ENCODE assay signal across 12 cellular contexts in the genomic region with DNA sequence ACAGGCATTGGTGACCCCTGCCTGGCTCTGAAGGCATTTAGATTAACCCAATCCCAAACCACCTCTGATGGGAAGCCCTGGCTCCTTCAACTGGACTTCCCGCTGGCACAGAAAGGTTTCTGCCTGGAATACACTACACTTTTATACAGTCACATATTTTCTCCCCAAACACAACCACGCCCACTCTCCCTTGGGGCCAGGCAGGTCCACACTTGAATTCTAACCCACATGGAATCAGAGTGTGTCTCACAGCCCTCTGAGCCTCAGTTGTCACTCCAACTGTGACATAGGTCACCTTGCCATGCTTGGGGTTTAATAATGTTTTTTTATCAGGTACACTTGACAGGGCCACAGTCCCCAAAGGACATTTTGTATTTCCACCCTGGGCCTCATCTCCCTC.
"Had no signal": no experiment of that assay in that cellular context is flagged by ENCODE, and none has a peak within 500 bp of the region (broad histone marks: within the 10 kb centered on the region; RNA-seq: fewer than 3 reads in every experiment).

No MANE protein-coding gene starts in this region.

- H3K9me3 ChIP-seq: ascending aorta, upper lobe of right lung had no signal

- H3K27ac ChIP-seq: ascending aorta, upper lobe of right lung had no signal

- H3K27me3 ChIP-seq: ascending aorta, upper lobe of right lung had no signal

- DNase-seq: activated CD4-positive, alpha-beta T cell treated with anti-CD3 and anti-CD28 coated beads, Interleukin-2, amount 50 U/mL, for 1 hour; activated CD4-positive, CD25-positive, alpha-beta regulatory T cell; dermis blood vessel endothelial cell; foreskin melanocyte; nucleus accumbens; right cardiac atrium; stimulated activated CD4-positive, alpha-beta T cell treated with anti-CD3 and anti-CD28 coated beads, Interleukin-4, amount 100 ng/mL, for 24 hours; stimulated activated naive CD4-positive, alpha-beta T cell; substantia nigra; upper lobe of right lung had no signal

- H3K36me3 ChIP-seq: ascending aorta, upper lobe of right lung had no signal

- H3K4me3 ChIP-seq: ascending aorta, skin epidermis, upper lobe of right lung had no signal

- H3K4me1 ChIP-seq: ascending aorta, upper lobe of right lung had no signal

- ATAC-seq: right cardiac atrium, upper lobe of right lung had no signal
